Comparison of ENCODE assay signal across 7 cellular contexts in the genomic region with DNA sequence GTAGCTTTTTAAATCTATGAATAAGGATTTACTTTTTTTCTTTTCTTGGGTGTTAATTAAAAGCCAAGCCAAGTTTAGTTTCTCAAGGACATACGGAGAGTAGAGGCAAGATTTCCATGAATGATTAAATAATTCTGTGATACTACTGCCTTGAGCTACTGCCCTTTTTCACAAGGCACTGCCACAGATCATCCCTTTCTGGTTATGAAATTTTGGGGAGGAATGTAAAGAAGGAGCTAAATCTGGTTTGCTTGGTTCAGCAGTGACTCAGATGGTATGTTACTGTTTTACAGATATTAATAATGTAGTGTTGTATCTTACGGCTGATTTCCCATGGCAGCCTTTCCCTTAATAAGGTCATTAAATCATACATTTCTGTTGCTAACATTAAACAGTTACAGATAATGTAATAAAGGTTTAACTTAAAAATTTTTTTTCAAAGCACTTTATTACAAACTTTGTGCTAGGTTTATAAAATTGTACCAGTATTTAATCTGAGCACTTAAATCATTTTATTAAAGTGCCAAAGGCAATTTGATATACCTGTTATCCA. TPM values are rescaled to one million over a fixed set of nuclear protein-coding genes. Genes with fewer than 3 reads are reported as not detected.
DNase-seq lines count a peak whose midpoint lies in the region; ATAC-seq and TF ChIP-seq lines count a peak whose summit lies in the region.

No MANE protein-coding gene starts in this region.

- ATAC-seq in activated B cell treated with CpG ODN at 0.5 μM for 24 hours (ENCODE audit: low read depth), result no peak
- ATAC-seq in HG03039 (IDR thresholded peaks at IDR 0.05; ENCODE audit: unreplicated experiment), result no peak

- H3K4me3 Mint-ChIP-seq in activated B cell treated with CpG ODN at 0.5 μM for 24 hours, result peak overlapping the region; percentile 100

- H3K27me3 ChIP-seq in HL-60 (ENCODE audit: insufficient read depth, poor library complexity, severe bottlenecking), result no peaks in the 10 kb centered on the region

- H3K4me3 ChIP-seq in HL-60 (replicated peaks; ENCODE audit: insufficient read depth, low read length), result peak overlapping the region; percentile 98

- no peaks in the 10 kb centered on the region for H3K27me3 Mint-ChIP-seq in activated B cell treated with CpG ODN at 0.5 μM for 24 hours

- H3K4me1 Mint-ChIP-seq in activated B cell treated with CpG ODN at 0.5 μM for 24 hours, result peaks cover 66% of the 10 kb centered on the region

- CTCF ChIA-PET in activated B cell treated with CpG ODN at 0.5 μM for 24 hours (lab: Charles Lee), result interaction anchor here (0.8 to 3.2 kb wide), 5 partner anchors 14 to 60 kb away, joined by 3 to 18 read pairs (median 5); no protein-coding TSS in a partner anchor

- peak overlapping the region; percentile 99 for H3K27ac Mint-ChIP-seq in activated B cell treated with CpG ODN at 0.5 μM for 24 hours

- intact Hi-C loops in activated B cell treated with CpG ODN at 0.5 μM for 24 hours (cut with micrococcal nuclease), result loop anchor here (5.0 kb wide), 2 partner anchors 41 to 99 kb away; no protein-coding TSS in a partner anchor

- TF ChIP-seq CTCF in HL-60 (IDR thresholded peaks at IDR 0.05; ENCODE audit: insufficient read depth, low read length) (no peak), activated B cell treated with CpG ODN at 0.5 μM for 24 hours (IDR thresholded peaks at IDR 0.05) (no peak)

- no peaks in the 10 kb centered on the region for H3K9me3 Mint-ChIP-seq in activated B cell treated with CpG ODN at 0.5 μM for 24 hours

- H3K27ac ChIP-seq in HL-60 (replicated peaks), result no peak overlapping the region

- H3K36me3 Mint-ChIP-seq in activated B cell treated with CpG ODN at 0.5 μM for 24 hours (ENCODE audit: low read depth), result peaks cover 38% of the 10 kb centered on the region

- DNase-seq in HL-60 (ENCODE audit: low read depth in 1 of 2, low spot score in 1 of 2), result no peak
- DNase-seq in activated B cell treated with CpG ODN at 0.5 μM for 24 hours, result no peak
- peak; percentile 60 for DNase-seq in hepatic stellate cell (ENCODE audit: low spot score)
- DNase-seq in stromal cell of bone marrow (ENCODE audit: low read depth), result peak; percentile 65
- no peak for DNase-seq in anterior cingulate cortex (lab: John Stamatoyannopoulos, UW)
- DNase-seq in NCI-H2107 treated with DMSO at 0.1 percent for 48 hours (lab: John Stamatoyannopoulos, UW; ENCODE audit: unreplicated experiment), result no peak

- POLR2A ChIA-PET in activated B cell treated with CpG ODN at 0.5 μM for 24 hours (lab: Charles Lee), result interaction anchor here (0.7 to 4.6 kb wide), 5 partner anchors 13 to 80 kb away, joined by 3 to 114 read pairs (median 4); no protein-coding TSS in a partner anchor

RNA-seq across cellular contexts. Expression of a gene that starts 2.6 kb away (rescaled TPM):
- 115 and 125 TPM in 2 replicates for total RNA-seq in activated B cell treated with CpG ODN at 0.5 μM for 24 hours

Comparison
In these comparisons a context has a peak if more than half of its experiments do, and no peak if none do; other contexts are left out.
1. DNase-seq: peak in hepatic stellate cell (single experiment) and stromal cell of bone marrow (single experiment); none in HL-60 (0 of 2), activated B cell treated with CpG ODN at 0.5 μM for 24 hours (single experiment), anterior cingulate cortex (0 of 58) and NCI-H2107 treated with DMSO at 0.1 percent for 48 hours (single experiment).